11 cellular contexts compared by ENCODE assay signal in the genomic region with DNA sequence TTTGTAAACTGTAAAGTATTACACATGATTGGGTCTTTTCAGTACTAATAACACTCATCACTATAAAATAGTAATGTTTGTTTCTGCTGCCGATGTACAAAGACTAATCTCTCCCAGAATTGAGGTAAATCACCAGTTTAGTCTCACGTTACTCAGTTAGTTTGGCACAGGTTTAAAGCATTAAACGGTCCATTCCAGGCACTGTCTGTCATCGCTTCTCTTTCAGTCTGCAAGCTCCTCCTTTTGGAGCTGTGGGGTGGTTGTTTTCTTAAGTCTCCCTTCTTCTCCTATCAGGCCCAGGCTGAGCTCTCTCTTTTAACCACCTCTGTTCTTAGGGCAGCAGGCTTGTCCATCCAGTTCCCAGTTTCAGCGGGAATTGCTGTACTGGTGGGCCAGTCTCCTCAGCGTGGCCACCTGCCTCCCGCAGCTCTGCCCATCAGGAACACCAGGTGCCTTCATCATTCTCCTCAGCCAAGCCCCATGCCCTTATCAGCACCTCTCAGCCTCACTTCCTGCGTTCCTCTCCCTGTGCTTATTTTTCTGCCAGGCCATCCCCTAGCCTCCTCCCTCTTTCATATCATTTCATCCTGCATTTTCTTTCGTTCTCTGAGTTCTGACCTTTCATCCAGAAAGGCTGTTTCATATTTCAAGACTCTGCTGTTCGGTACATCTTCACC.
DNase-seq lines count a peak whose midpoint lies in the region; ATAC-seq and TF ChIP-seq lines count a peak whose summit lies in the region.
"Had no signal": no experiment of that assay in that cellular context is flagged by ENCODE, and none has a peak within 500 bp of the region (broad histone marks: within the 10 kb centered on the region; RNA-seq: fewer than 3 reads in every experiment).

No MANE protein-coding gene starts in this region.

- H3K4me2 ChIP-seq in fibroblast of lung (ENCODE audit: extremely low read depth, insufficient read depth, low read length), result peak overlapping the region; percentile 87

- POLR2A ChIA-PET in Panc1 (lab: Charles Lee), result no interaction called here

- peaks cover 5% of the 10 kb centered on the region for H3K4me1 ChIP-seq in Panc1 (ENCODE audit: control insufficient read depth, insufficient read depth, low read length)
- peaks cover 11% of the 10 kb centered on the region for H3K4me1 ChIP-seq in fibroblast of lung (ENCODE audit: control insufficient read depth, extremely low read depth, insufficient read depth, low read length)

- H3K9ac ChIP-seq in fibroblast of lung (ENCODE audit: insufficient read depth, low read length), result no peak overlapping the region

- H3K4me3 ChIP-seq in Panc1 (ENCODE audit: low read depth in 2 of 2, low read length in 2 of 2) (no peak overlapping the region), fibroblast of lung (replicated peaks in 1 of 4; ENCODE audit: control extremely low read depth in 1 of 4, insufficient read depth in 1 of 4, low read depth in 3 of 4, low read length in 4 of 4) (no peak overlapping the region), retinal pigment epithelial cell (ENCODE audit: low read length) (no peak overlapping the region)
- H3K4me3 ChIP-seq: GM12878 had no signal

- H3K9me3 ChIP-seq in Panc1 (ENCODE audit: control insufficient read depth, insufficient read depth, low read depth, low read length) (no peaks in the 10 kb centered on the region), fibroblast of lung (ENCODE audit: control insufficient read depth, insufficient read depth, low read depth, low read length) (no peaks in the 10 kb centered on the region)

- intact Hi-C loops in Panc1 (cut with micrococcal nuclease; ENCODE audit: unreplicated experiment), result no loop called here

- in situ Hi-C loops in Panc1 (cut with HindIII; ENCODE audit: low pct_unique_long_range_greater_than_20kb, low sequenced_read_pairs), result no loop called here

- CTCF ChIA-PET in Panc1 (lab: Charles Lee), result no interaction called here

- H3K36me3 ChIP-seq in Panc1 (ENCODE audit: control insufficient read depth, insufficient read depth, low read length), result no peaks in the 10 kb centered on the region
- no peaks in the 10 kb centered on the region for H3K36me3 ChIP-seq in fibroblast of lung (ENCODE audit: control insufficient read depth, insufficient read depth, low read length)

- no peaks in the 10 kb centered on the region for H3K27me3 ChIP-seq in Panc1 (ENCODE audit: control insufficient read depth, insufficient read depth, low read length)
- H3K27me3 ChIP-seq in fibroblast of lung (ENCODE audit: control insufficient read depth, insufficient read depth, low read length), result no peaks in the 10 kb centered on the region

- BruUV-seq in Panc1 (replicated peaks; lab: Mats Ljungman, UMichigan), result no TSS peak

- no peaks in the 10 kb centered on the region for H3K79me2 ChIP-seq in fibroblast of lung (ENCODE audit: control insufficient read depth, insufficient read depth, low read length)

- peak; percentile 43 for DNase-seq in GM04503 (ENCODE audit: low read depth)
- DNase-seq in Panc1 (ENCODE audit: low read depth, low spot score), result no peak
- DNase-seq in fibroblast of lung (ENCODE audit: low read depth in 2 of 2), result peak; percentile 57 to 91
- peak; percentile 46 for DNase-seq in retinal pigment epithelial cell (ENCODE audit: low read depth)
- DNase-seq: activated CD8-positive, alpha-beta memory T cell treated with anti-CD3 and anti-CD28 coated beads, Interleukin-2, amount 50 U/mL, for 48 hours; naive B cell had no signal

- H3K27ac ChIP-seq in Panc1 (ENCODE audit: low read length) (peak overlapping the region; percentile 48; the same call in 1 of the 2 replicates), fibroblast of lung (ENCODE audit: insufficient read depth, low read length) (peak overlapping the region; percentile 45)
- H3K27ac ChIP-seq: RWPE1 had no signal

- TF ChIP-seq CTCF in Panc1 (IDR thresholded peaks at IDR 0.05) (no peak), fibroblast of lung (conservative IDR thresholded peaks at IDR 0.05 in 1 of 2, IDR thresholded peaks at IDR 0.05 in 1 of 2; ENCODE audit: low read depth in 1 of 2, low read length in 2 of 2) (no peak), retinal pigment epithelial cell (conservative IDR thresholded peaks at IDR 0.05; ENCODE audit: low read depth, low read length) (no peak)

- peak overlapping the region; percentile 20 for H2AFZ ChIP-seq in fibroblast of lung (ENCODE audit: low read length)

- ATAC-seq in Panc1 (no peak), HG03025 (IDR thresholded peaks at IDR 0.05; ENCODE audit: low FRiP score, unreplicated experiment) (no peak), GM19397 (IDR thresholded peaks at IDR 0.05; ENCODE audit: unreplicated experiment) (no peak), HG02973 (IDR thresholded peaks at IDR 0.05; ENCODE audit: unreplicated experiment) (no peak)
- ATAC-seq: GM12878 had no signal

- no peaks in the 10 kb centered on the region for H4K20me1 ChIP-seq in fibroblast of lung (ENCODE audit: control insufficient read depth, extremely low read depth, insufficient read depth, low read length)
